In genomic region chr1:181159451-181160151, GRCh38 we compare ENCODE assay signal across 10 cellular contexts.
DNase-seq lines count a peak whose midpoint lies in the region; ATAC-seq and TF ChIP-seq lines count a peak whose summit lies in the region.
"Had no signal": no experiment of that assay in that cellular context is flagged by ENCODE, and none has a peak within 500 bp of the region (broad histone marks: within the 10 kb centered on the region; RNA-seq: fewer than 3 reads in every experiment).

No MANE protein-coding gene starts in this region.

- no peaks in the 10 kb centered on the region for H4K20me1 ChIP-seq in PC-9 (ENCODE audit: insufficient read depth)
- no peaks in the 10 kb centered on the region for H4K20me1 ChIP-seq in smooth muscle cell (ENCODE audit: low read depth)

- POLR2A ChIA-PET in PC-9 (lab: Charles Lee; ENCODE audit: unreplicated experiment) = interaction anchor here (0.6 kb wide), 1 partner anchor 63 kb away, joined by 16 read pairs; no protein-coding TSS in a partner anchor

- TF ChIP-seq CTCF in Calu3 (IDR thresholded peaks at IDR 0.05; ENCODE audit: unreplicated experiment) (no peak), PC-9 (conservative IDR thresholded peaks at IDR 0.05) (no peak), smooth muscle cell (IDR thresholded peaks at IDR 0.05; ENCODE audit: borderline replicate concordance, insufficient read depth, poor library complexity, severe bottlenecking) (no peak)

- no peaks in the 10 kb centered on the region for H3K27me3 Mint-ChIP-seq in Calu3 (ENCODE audit: unreplicated experiment)
- no peaks in the 10 kb centered on the region for H3K27me3 Mint-ChIP-seq in memory B cell

- intact Hi-C loops in Calu3 (cut with micrococcal nuclease; ENCODE audit: unreplicated experiment) (no loop called here), PC-9 (cut with micrococcal nuclease; ENCODE audit: unreplicated experiment) (loop anchor here (5.0 kb wide), 2 partner anchors 137 to 657 kb away; partner anchors contain the start of genes ACBD6 and STX6)

- WGBS in smooth muscle cell (ENCODE audit: low lambda C conversion rate) = 68% methylated on average over 10 of the region's 10 CpGs

- H3K9me3 Mint-ChIP-seq in Calu3 (ENCODE audit: low read depth, unreplicated experiment) (peaks cover 4% of the 10 kb centered on the region), memory B cell (peaks cover 10% of the 10 kb centered on the region)

- DNase-seq in Calu3 (peak; percentile 41), PC-9 (peak; percentile 59 to 66), memory B cell (ENCODE audit: low spot score in 2 of 2) (no peak), left lobe of liver (ENCODE audit: low spot score) (no peak), smooth muscle cell (lab: John Stamatoyannopoulos, UW; ENCODE audit: unreplicated experiment) (no peak), NCI-H345 (lab: John Stamatoyannopoulos, UW) (no peak)
- DNase-seq in activated T-helper 9 cell treated with anti-CD3 and anti-CD28 coated beads, Interleukin-2, amount 50 U/mL, for 16 hours (ENCODE audit: low read depth) = peak; percentile 15

- H3K27me3 ChIP-seq in PC-9 (ENCODE audit: insufficient read depth, low read depth) (no peaks in the 10 kb centered on the region), smooth muscle cell (ENCODE audit: low read depth) (no peaks in the 10 kb centered on the region)
- H3K27me3 ChIP-seq: SJSA1 had no signal

- no peaks in the 10 kb centered on the region for H3K9me2 ChIP-seq in PC-9 (ENCODE audit: insufficient read depth)

- H2AFZ ChIP-seq in PC-9 (no peak overlapping the region), smooth muscle cell (ENCODE audit: low read depth) (no peak overlapping the region)

- H3K79me2 ChIP-seq in PC-9 (ENCODE audit: low read depth) = no peaks in the 10 kb centered on the region
- no peaks in the 10 kb centered on the region for H3K79me2 ChIP-seq in smooth muscle cell (ENCODE audit: low read depth)

- no peaks in the 10 kb centered on the region for H3F3A ChIP-seq in PC-9 (ENCODE audit: insufficient read depth, low read depth)
- H3F3A ChIP-seq in smooth muscle cell (ENCODE audit: low read depth) = no peaks in the 10 kb centered on the region

- H3K27ac ChIP-seq in PC-9 (no peak overlapping the region), smooth muscle cell (ENCODE audit: low read depth) (no peak overlapping the region)
- H3K27ac ChIP-seq: SJSA1 had no signal

- CTCF ChIA-PET in Calu3 (lab: Charles Lee) (interaction anchor here (1.0 kb wide), 1 partner anchor 76 kb away, joined by 4 read pairs; no protein-coding TSS in a partner anchor), PC-9 (lab: Charles Lee) (interaction anchor here (1.9 kb wide), 1 partner anchor 278 kb away, joined by 5 read pairs; no protein-coding TSS in a partner anchor)

- BruUV-seq in Calu3 (replicated peaks; lab: Mats Ljungman, UMichigan) (no TSS peak), PC-9 (replicated peaks; lab: Mats Ljungman, UMichigan) (TSS peak; percentile 57)

- H3K36me3 ChIP-seq in PC-9 (ENCODE audit: low read depth) (no peaks in the 10 kb centered on the region), smooth muscle cell (ENCODE audit: low read depth) (no peaks in the 10 kb centered on the region)
- H3K36me3 ChIP-seq: SJSA1, thoracic aorta had no signal

- no peak overlapping the region for H3K4me3 Mint-ChIP-seq in Calu3 (ENCODE audit: low read depth, unreplicated experiment)
- H3K4me3 Mint-ChIP-seq in memory B cell = no peak overlapping the region

- H3K4me2 ChIP-seq in PC-9 = peak overlapping the region; percentile 32; the same call in 1 of the 2 replicates
- H3K4me2 ChIP-seq in smooth muscle cell = no peak overlapping the region

- peaks cover 14% of the 10 kb centered on the region for H3K9me3 ChIP-seq in PC-9 (ENCODE audit: insufficient read depth, low read depth)
- H3K9me3 ChIP-seq in smooth muscle cell (replicated peaks; ENCODE audit: low read depth) = no peaks in the 10 kb centered on the region

- H3K27ac Mint-ChIP-seq in Calu3 (ENCODE audit: unreplicated experiment) (no peak overlapping the region), memory B cell (no peak overlapping the region)

- TF ChIP-seq POLR2A in GM18505 (IDR thresholded peaks at IDR 0.05; ENCODE audit: borderline replicate concordance, extremely low read depth, insufficient read depth, insufficient read length) = no peak

- no peak overlapping the region for H3K4me3 ChIP-seq in PC-9
- no peak overlapping the region for H3K4me3 ChIP-seq in smooth muscle cell
- H3K4me3 ChIP-seq: SJSA1, thoracic aorta had no signal

- peaks cover 13% of the 10 kb centered on the region for H3K4me1 Mint-ChIP-seq in Calu3 (ENCODE audit: low read depth, unreplicated experiment)
- peaks cover 7% of the 10 kb centered on the region for H3K4me1 Mint-ChIP-seq in memory B cell

- no peaks in the 10 kb centered on the region for H3K36me3 Mint-ChIP-seq in Calu3 (ENCODE audit: insufficient read depth, unreplicated experiment)
- peaks cover 3% of the 10 kb centered on the region for H3K36me3 Mint-ChIP-seq in memory B cell

- ATAC-seq in memory B cell (ENCODE audit: low read depth) = peak; percentile 42
- no peak for ATAC-seq in left lobe of liver
- no peak for ATAC-seq in GM18505 (IDR thresholded peaks at IDR 0.05; ENCODE audit: unreplicated experiment)

- peaks cover 11% of the 10 kb centered on the region; the same call in 1 of the 2 replicates for H3K4me1 ChIP-seq in PC-9 (replicated peaks; ENCODE audit: insufficient read depth)
- no peaks in the 10 kb centered on the region for H3K4me1 ChIP-seq in smooth muscle cell (ENCODE audit: low read depth)
- H3K4me1 ChIP-seq: SJSA1 had no signal

- no peak overlapping the region for H3K9ac ChIP-seq in smooth muscle cell (ENCODE audit: low read depth)

Comparison
In these comparisons a context has a peak if more than half of its experiments do, and no peak if none do; other contexts are left out.
1. DNase-seq: peak in Calu3 (single experiment), PC-9 (2 of 2) and activated T-helper 9 cell treated with anti-CD3 and anti-CD28 coated beads, Interleukin-2, amount 50 U/mL, for 16 hours (single experiment); none in memory B cell (0 of 2), left lobe of liver (single experiment), smooth muscle cell (single experiment) and NCI-H345 (single experiment).